Comparison of ENCODE assay signal across 24 cellular contexts in the genomic region with DNA sequence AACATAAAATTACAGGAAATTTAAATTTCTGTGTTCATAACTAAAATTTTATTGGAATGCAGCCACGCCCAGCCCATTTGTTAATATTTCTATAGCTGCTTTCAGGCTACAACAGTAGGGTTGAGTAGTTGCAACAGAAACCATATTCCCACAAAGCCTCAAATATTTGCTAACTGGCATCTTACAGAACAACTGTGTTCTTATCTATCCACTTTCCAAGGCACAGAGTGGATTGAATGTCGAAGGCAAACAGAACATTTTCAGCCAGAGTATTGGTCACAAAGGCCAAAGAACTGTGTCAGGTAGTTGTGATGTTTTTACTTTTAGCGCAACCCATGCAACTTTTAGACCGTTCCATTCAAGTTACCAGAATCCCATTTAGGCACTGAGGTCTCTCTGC. TPM values are rescaled to one million over a fixed set of nuclear protein-coding genes. Genes with fewer than 3 reads are reported as not detected.
DNase-seq lines count a peak whose midpoint lies in the region; ATAC-seq and TF ChIP-seq lines count a peak whose summit lies in the region.
"Had no signal": no experiment of that assay in that cellular context is flagged by ENCODE, and none has a peak within 500 bp of the region (broad histone marks: within the 10 kb centered on the region; RNA-seq: fewer than 3 reads in every experiment).

No MANE protein-coding gene starts in this region.

- WGBS in mammary epithelial cell (ENCODE audit: low coverage, missing lambda C conversion rate) = 82% methylated on average over 4 of the region's 4 CpGs
- 24% methylated on average over 4 of the region's 4 CpGs for WGBS in right lobe of liver (ENCODE audit: insufficient coverage, low coverage, low lambda C conversion rate, missing lambda C conversion rate)

- intact Hi-C loops in mammary epithelial cell (cut with micrococcal nuclease) (no loop called here), MCF 10A (cut with micrococcal nuclease) (no loop called here), right lobe of liver (cut with DNase I) (no loop called here), dorsolateral prefrontal cortex (cut with DNase I) (no loop called here)

- DNase-seq in mammary epithelial cell = peak; percentile 32
- no peak for DNase-seq in MCF 10A (ENCODE audit: unreplicated experiment)
- peak; percentile 8 for DNase-seq in fibroblast of villous mesenchyme (ENCODE audit: low read depth)
- no peak for DNase-seq in right lobe of liver
- DNase-seq in dorsolateral prefrontal cortex = no peak
- no peak for DNase-seq in NCI-H2196 treated with DMSO at 0.1 percent for 48 hours (lab: John Stamatoyannopoulos, UW; ENCODE audit: unreplicated experiment)
- DNase-seq: DMS79 treated with DMSO at 0.1 percent for 48 hours; GM23248; IMR-90; MM.1S; NCI-H1092 treated with DMSO at 0.1 percent for 48 hours; NCI-H146; NCI-H2081; NCI-H2171 treated with DMSO at 0.1 percent for 48 hours; NK-92 treated with Interleukin-12 subunit alpha and Interleukin-12 subunit beta, amount 100 ng/mL, for 24 hours had no signal

- no peaks in the 10 kb centered on the region for H4K20me1 ChIP-seq in mammary epithelial cell (ENCODE audit: insufficient read depth, low read length)

- TF ChIP-seq POLR2A in right lobe of liver (IDR thresholded peaks at IDR 0.05) = no peak

- H3K4me3 Mint-ChIP-seq in MCF 10A (ENCODE audit: unreplicated experiment) = no peak overlapping the region
- H3K4me3 Mint-ChIP-seq: CD14-positive monocyte had no signal

- dilution Hi-C loops in mammary epithelial cell (cut with HindIII; ENCODE audit: low sequenced_read_pairs) = no loop called here

- no peak overlapping the region for H3K4me2 ChIP-seq in mammary epithelial cell (ENCODE audit: insufficient read depth, low read depth, low read length)

- H3K27ac ChIP-seq in mammary epithelial cell (ENCODE audit: insufficient read depth, low read depth, low read length) (no peak overlapping the region), right lobe of liver (no peak overlapping the region), dorsolateral prefrontal cortex (no peak overlapping the region)
- H3K27ac ChIP-seq: 22Rv1, GM23248, HL-60 had no signal

- H3K27me3 Mint-ChIP-seq in MCF 10A (ENCODE audit: insufficient read depth, unreplicated experiment) = no peaks in the 10 kb centered on the region

- H3K4me3 ChIP-seq in mammary epithelial cell (replicated peaks in 1 of 3; ENCODE audit: insufficient read depth in 1 of 3, low read depth in 2 of 3, low read length in 3 of 3) (no peak overlapping the region), fibroblast of villous mesenchyme (ENCODE audit: low read depth, low read length) (no peak overlapping the region), right lobe of liver (no peak overlapping the region), dorsolateral prefrontal cortex (no peak overlapping the region)
- H3K4me3 ChIP-seq: GM23248, HAP-1 had no signal

- in situ Hi-C loops in mammary epithelial cell (cut with MboI; ENCODE audit: low sequenced_read_pairs in 2 of 2) = no loop called here

- H3K36me3 ChIP-seq in mammary epithelial cell (ENCODE audit: insufficient read depth, low read length) (no peaks in the 10 kb centered on the region), right lobe of liver (no peaks in the 10 kb centered on the region)
- H3K36me3 ChIP-seq: HAP-1 had no signal

- BruUV-seq in mammary epithelial cell (replicated peaks; lab: Mats Ljungman, UMichigan) (no TSS peak), MCF 10A (replicated peaks; lab: Mats Ljungman, UMichigan) (no TSS peak)

- ATAC-seq in right lobe of liver (peak; percentile 80 to 88 (median 84)), GM21723 (IDR thresholded peaks at IDR 0.05; ENCODE audit: unreplicated experiment) (no peak), GM19324 (IDR thresholded peaks at IDR 0.05; ENCODE audit: low FRiP score, unreplicated experiment) (no peak)
- ATAC-seq: Right ventricle myocardium inferior had no signal

- H3K9ac ChIP-seq in mammary epithelial cell (ENCODE audit: insufficient read depth, low read length) = no peak overlapping the region
- H3K9ac ChIP-seq: GM23248 had no signal

- H3K36me3 Mint-ChIP-seq in MCF 10A (ENCODE audit: insufficient read depth, unreplicated experiment) = no peaks in the 10 kb centered on the region
- H3K36me3 Mint-ChIP-seq: CD14-positive monocyte had no signal

- no peaks in the 10 kb centered on the region for H3K79me2 ChIP-seq in mammary epithelial cell (ENCODE audit: insufficient read depth, low read length)

- H3K9me3 Mint-ChIP-seq in MCF 10A (ENCODE audit: unreplicated experiment) = peaks cover 8% of the 10 kb centered on the region

- CTCF ChIA-PET in mammary epithelial cell (lab: Charles Lee; ENCODE audit: low non-redundant PET) (no interaction called here), MCF 10A (lab: Yijun Ruan, JAX) (no interaction called here)

- H3K9me3 ChIP-seq in mammary epithelial cell (replicated peaks; ENCODE audit: insufficient read depth, low read length) (no peaks in the 10 kb centered on the region), right lobe of liver (no peaks in the 10 kb centered on the region)
- H3K9me3 ChIP-seq: HAP-1 had no signal

- H3K4me1 ChIP-seq in mammary epithelial cell (ENCODE audit: insufficient read depth, low read length) (peaks cover 7% of the 10 kb centered on the region), right lobe of liver (peaks cover 0 to 20% (median 2%) of the 10 kb centered on the region in 4 donors)
- H3K4me1 ChIP-seq: HAP-1 had no signal

- no peak overlapping the region for H2AFZ ChIP-seq in mammary epithelial cell (ENCODE audit: low read depth, low read length)
- H2AFZ ChIP-seq: GM23248 had no signal

- POLR2A ChIA-PET in MCF 10A (lab: Yijun Ruan, JAX) = no interaction called here

- no peaks in the 10 kb centered on the region for H3K4me1 Mint-ChIP-seq in MCF 10A (ENCODE audit: insufficient read depth, unreplicated experiment)

- TF ChIP-seq CTCF in mammary epithelial cell (conservative IDR thresholded peaks at IDR 0.05 in 1 of 2, IDR thresholded peaks at IDR 0.05 in 1 of 2; ENCODE audit: extremely low read depth in 1 of 2, insufficient read depth in 1 of 2, low read depth in 1 of 2, low read length in 2 of 2) (no peak), MCF 10A (IDR thresholded peaks at IDR 0.05; ENCODE audit: unreplicated experiment) (no peak), fibroblast of villous mesenchyme (IDR thresholded peaks at IDR 0.05; ENCODE audit: insufficient read depth, low read depth, low read length) (no peak), right lobe of liver (IDR thresholded peaks at IDR 0.05) (no peak), dorsolateral prefrontal cortex (IDR thresholded peaks at IDR 0.05 in 54 of 56, conservative IDR thresholded peaks at IDR 0.05 in 2 of 56; ENCODE audit: low read depth in 1 of 56, partially characterized antibody in 56 of 56) (no peak)

- H3K27me3 ChIP-seq in mammary epithelial cell (ENCODE audit: insufficient read depth, low read length) (no peaks in the 10 kb centered on the region), right lobe of liver (no peaks in the 10 kb centered on the region), dorsolateral prefrontal cortex (no peaks in the 10 kb centered on the region)

- no peak overlapping the region for H3K27ac Mint-ChIP-seq in MCF 10A (ENCODE audit: low read depth, unreplicated experiment)

RNA-seq across cellular contexts. Expression of a gene that starts 51.1 kb away (rescaled TPM):
- total RNA-seq in mammary epithelial cell (not detected), MCF 10A (2022) (not detected in 2 replicates), fibroblast of villous mesenchyme (not detected in 2 replicates), right lobe of liver (not detected), dorsolateral prefrontal cortex (1 to 10 TPM in 93 of 120 experiments, under 1 TPM in 23, not detected in 4; 0.35 to 4.5 (median 1.6) TPM)
- not detected for polyA plus RNA-seq in mammary epithelial cell
- not detected for polyA minus RNA-seq in mammary epithelial cell
- total RNA-seq: GM23248, HT1080, IMR-90, NCI-H460 had no signal
- polyA plus RNA-seq: CD14-positive monocyte, GM23248 had no signal

Comparison
In these comparisons a context has a peak if more than half of its experiments do, and no peak if none do; other contexts are left out.
1. DNase-seq: peak in mammary epithelial cell (single experiment) and fibroblast of villous mesenchyme (single experiment); none in MCF 10A (single experiment), right lobe of liver (0 of 3), dorsolateral prefrontal cortex (0 of 10) and NCI-H2196 treated with DMSO at 0.1 percent for 48 hours (single experiment).
2. ATAC-seq: peak in right lobe of liver (4 of 4); none in GM21723 (single experiment) and GM19324 (single experiment).